Comparison of ENCODE assay signal across 23 cellular contexts in the genomic region with DNA sequence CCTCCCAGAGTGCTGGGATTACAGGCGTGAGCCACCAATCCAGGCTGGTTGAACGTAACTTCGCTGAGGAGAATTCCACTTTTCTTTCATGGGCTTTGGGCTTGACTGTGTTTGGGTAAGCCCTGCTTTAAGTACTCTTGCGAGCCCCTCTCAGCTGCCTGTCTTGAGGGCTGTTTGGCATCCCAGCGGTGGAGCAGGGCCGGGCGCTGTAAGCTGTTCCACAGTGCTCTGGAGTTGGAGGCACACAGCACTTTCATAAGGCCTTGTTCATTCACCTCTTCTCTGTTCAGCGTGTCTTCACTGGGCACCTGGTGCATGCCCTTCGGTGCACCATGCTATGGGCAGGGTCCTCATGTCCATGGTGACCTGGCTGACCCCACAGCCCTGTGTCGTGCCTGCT. TPM values are rescaled to one million over a fixed set of nuclear protein-coding genes. Genes with fewer than 3 reads are reported as not detected.
"Had no signal": no experiment of that assay in that cellular context is flagged by ENCODE, and none has a peak within 500 bp of the region (broad histone marks: within the 10 kb centered on the region; RNA-seq: fewer than 3 reads in every experiment).

No MANE protein-coding gene starts in this region.

- H3K36me3 ChIP-seq: Peyer's patch, SJSA1 had no signal

- H3K4me3 ChIP-seq: Peyer's patch, SJSA1 had no signal

- H3K4me1 ChIP-seq: Peyer's patch, SJSA1 had no signal

- H3K27ac ChIP-seq: Peyer's patch, SJSA1 had no signal

- ATAC-seq: activated CD8-positive, alpha-beta T cell treated with anti-CD3 and anti-CD28 coated beads for 36 hours; activated naive CD4-positive, alpha-beta T cell treated with anti-CD3 and anti-CD28 coated beads, Interleukin-2, amount 50 U/mL, for 72 hours had no signal

- DNase-seq: activated CD4-positive, alpha-beta T cell treated with anti-CD3 and anti-CD28 coated beads, Interleukin-2, amount 10 ng/mL, durations not matched to agents 24 days and 14 days; activated CD4-positive, alpha-beta T cell treated with anti-CD3 and anti-CD28 coated beads, Interleukin-2, amount 50 U/mL, for 4 hours; activated CD8-positive, alpha-beta T cell treated with anti-CD3 and anti-CD28 coated beads for 36 hours; activated gamma-delta T cell; activated naive CD4-positive, alpha-beta T cell treated with anti-CD3 and anti-CD28 coated beads for 36 hours; activated T-cell treated with anti-CD3 and anti-CD28 coated beads, Interleukin-2, amount 50 U/mL, for 1 hour; anterior cingulate cortex; central memory CD4-positive, alpha-beta T cell; NCI-H1105 treated with DMSO at 0.1 percent for 48 hours; NCI-H1436 treated with DMSO at 0.1 percent for 48 hours; NCI-H1694 treated with DMSO at 0.1 percent for 48 hours; NCI-H2029; NCI-H345; NCI-H524 treated with DMSO at 0.1 percent for 48 hours; Peyer's patch; RPMI8226; SHP77 treated with DMSO at 0.1 percent for 48 hours; SK-N-SH had no signal

- H3K27me3 ChIP-seq: Peyer's patch had no signal

- H3K4me2 ChIP-seq: SK-N-SH had no signal

- H3K9ac ChIP-seq: SK-N-SH had no signal

- H3K9me3 ChIP-seq: Peyer's patch, SJSA1, SK-N-SH had no signal

RNA-seq across cellular contexts. Expression of a gene that starts 21.6 kb away (rescaled TPM):
- total RNA-seq: cerebellum, MCF 10A, NCI-H460, Peyer's patch, SJSA1 had no signal
